ENCODE assay signal across 18 cellular contexts in genomic region chr7:71473366-71473967, GRCh38.
"Had no signal": no experiment of that assay in that cellular context is flagged by ENCODE, and none has a peak within 500 bp of the region (broad histone marks: within the 10 kb centered on the region; RNA-seq: fewer than 3 reads in every experiment).

No MANE protein-coding gene starts in this region.

- DNase-seq: effector CD8-positive, alpha-beta T cell; heart left ventricle; hippocampal formation; kidney; left colon; naive thymus-derived CD4-positive, alpha-beta T cell; posterior cingulate gyrus; sigmoid colon; stimulated activated CD4-positive, alpha-beta T cell treated with anti-CD3 and anti-CD28 coated beads, Interleukin-2, amount 100 ng/mL, for 24 hours; stimulated activated CD4-positive, alpha-beta T cell treated with anti-CD3 and anti-CD28 coated beads, Interleukin-4, amount 100 ng/mL, for 4 hours; stimulated activated naive CD4-positive, alpha-beta T cell; trophoblast cell had no signal

- H3K36me3 ChIP-seq: heart left ventricle, right atrium auricular region, sigmoid colon had no signal

- ATAC-seq: esophagus mucosa; heart left ventricle; left colon; naive thymus-derived CD4-positive, alpha-beta T cell had no signal

- FAIRE-seq: endometrium, frontal cortex, kidney had no signal

- H3K27ac ChIP-seq: coronary artery, heart left ventricle, right atrium auricular region, sigmoid colon, skin epidermis had no signal

- H3K27me3 ChIP-seq: heart left ventricle, right atrium auricular region, sigmoid colon had no signal

- H3K4me1 ChIP-seq: heart left ventricle, right atrium auricular region, sigmoid colon had no signal

- H3K4me3 ChIP-seq: coronary artery, heart left ventricle, right atrium auricular region, sigmoid colon, skin epidermis had no signal
